ENCODE assay signal across 9 cellular contexts in the genomic region with DNA sequence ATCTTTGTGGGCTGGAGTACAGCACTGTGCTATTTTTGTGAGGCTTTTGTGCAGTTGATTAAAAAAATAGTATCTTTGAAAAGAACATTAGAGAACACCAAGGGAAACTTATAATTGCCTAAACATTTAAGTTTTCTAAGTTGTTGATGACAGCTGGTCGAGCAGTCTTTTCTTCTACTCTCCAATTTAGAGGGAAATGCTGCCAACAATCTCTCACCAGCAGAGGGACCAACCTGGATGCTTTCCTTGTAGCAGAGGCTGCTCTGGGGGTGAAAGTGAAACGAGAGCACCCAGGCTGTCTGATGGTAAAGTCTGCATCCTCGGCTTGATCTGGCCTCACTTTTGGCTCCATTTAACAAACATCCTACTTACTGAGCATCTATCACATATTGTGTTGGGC.
DNase-seq lines count a peak whose midpoint lies in the region; ATAC-seq, FAIRE-seq and TF ChIP-seq lines count a peak whose summit lies in the region.
"Had no signal": no experiment of that assay in that cellular context is flagged by ENCODE, and none has a peak within 500 bp of the region (broad histone marks: within the 10 kb centered on the region; RNA-seq: fewer than 3 reads in every experiment).

No MANE protein-coding gene starts in this region.

- peak overlapping the region in 10 of 59 donors; percentile 0 to 47 (median 28) for H3K27ac ChIP-seq in dorsolateral prefrontal cortex
- H3K27ac ChIP-seq in suprapubic skin = no peak overlapping the region
- no peak overlapping the region for H3K27ac ChIP-seq in kidney (ENCODE audit: low read depth in 2 of 2, low read length in 2 of 2)

- POLR2A ChIA-PET in GM10248 (lab: Yijun Ruan, JAX) = no interaction called here

- TF ChIP-seq POLR2A in suprapubic skin (IDR thresholded peaks at IDR 0.05) = no peak

- no peak for TF ChIP-seq EP300 in suprapubic skin (IDR thresholded peaks at IDR 0.05)

- TF ChIP-seq CTCF in GM10248 (IDR thresholded peaks at IDR 0.05; ENCODE audit: control extremely low read depth, extremely low read depth, low read depth, missing control alignments) = peak; percentile 34
- peak in 33 of 56 donors; percentile 9 to 46 (median 24) for TF ChIP-seq CTCF in dorsolateral prefrontal cortex (IDR thresholded peaks at IDR 0.05 in 54 of 56, conservative IDR thresholded peaks at IDR 0.05 in 2 of 56; ENCODE audit: low read depth in 1 of 56, partially characterized antibody in 56 of 56)
- no peak for TF ChIP-seq CTCF in suprapubic skin (IDR thresholded peaks at IDR 0.05)
- TF ChIP-seq CTCF in kidney (IDR thresholded peaks at IDR 0.05; ENCODE audit: borderline replicate concordance, extremely low read depth, insufficient read depth) = no peak

- CTCF ChIA-PET in GM10248 (lab: Yijun Ruan, JAX) = no interaction called here

- WGBS in suprapubic skin = 27% methylated on average over 3 of the region's 3 CpGs

- H3K4me1 ChIP-seq in suprapubic skin = no peaks in the 10 kb centered on the region
- no peaks in the 10 kb centered on the region for H3K4me1 ChIP-seq in kidney (ENCODE audit: control insufficient read depth in 1 of 2, insufficient read depth in 1 of 2, low read depth in 1 of 2, low read length in 2 of 2)

- DNase-seq in GM10248 (ENCODE audit: extremely low spot score) (peak; percentile 8), HS-5 (ENCODE audit: low read depth) (peak; percentile 13), dorsolateral prefrontal cortex (peak in 9 of 10 donors; percentile 4 to 58 (median 38)), mesenteric fat pad (ENCODE audit: low spot score) (no peak), NCI-H2196 treated with DMSO at 0.1 percent for 48 hours (lab: John Stamatoyannopoulos, UW; ENCODE audit: unreplicated experiment) (no peak), suprapubic skin (ENCODE audit: low spot score in 2 of 2) (no peak), kidney (no peak)

- intact Hi-C loops in dorsolateral prefrontal cortex (cut with DNase I) (no loop called here), kidney (cut with DNase I) (no loop called here)

- H3K9me3 ChIP-seq in suprapubic skin (no peaks in the 10 kb centered on the region), kidney (ENCODE audit: control insufficient read depth in 1 of 2, low read length in 2 of 2) (no peaks in the 10 kb centered on the region)

- no peak overlapping the region for H3K9ac ChIP-seq in kidney (ENCODE audit: low read length in 2 of 2)

- H3K27me3 ChIP-seq in dorsolateral prefrontal cortex (no peaks in the 10 kb centered on the region), suprapubic skin (no peaks in the 10 kb centered on the region)

- H3K36me3 ChIP-seq in suprapubic skin = no peaks in the 10 kb centered on the region
- no peaks in the 10 kb centered on the region for H3K36me3 ChIP-seq in kidney (ENCODE audit: control insufficient read depth in 1 of 2, insufficient read depth in 2 of 2, low read length in 2 of 2)

- H3K4me3 ChIP-seq in dorsolateral prefrontal cortex (no peak overlapping the region), suprapubic skin (no peak overlapping the region), kidney (ENCODE audit: low read length in 2 of 2) (no peak overlapping the region)

- no peak for FAIRE-seq in kidney (lab: Jason Lieb, UNC)

- peak; percentile 86 for ATAC-seq in GM21390 (IDR thresholded peaks at IDR 0.05; ENCODE audit: unreplicated experiment)
- ATAC-seq: HCT116 had no signal

Comparison
In these comparisons a context has a peak if more than half of its experiments do, and no peak if none do; other contexts are left out.
1. DNase-seq: peak in GM10248 (single experiment), HS-5 (single experiment) and dorsolateral prefrontal cortex (9 of 10); none in mesenteric fat pad (single experiment), NCI-H2196 treated with DMSO at 0.1 percent for 48 hours (single experiment), suprapubic skin (0 of 2) and kidney (single experiment).
2. CTCF ChIP-seq: peak in GM10248 (single experiment) and dorsolateral prefrontal cortex (33 of 56); none in suprapubic skin (0 of 2) and kidney (single experiment).